Comparison of ENCODE assay signal across 1 cellular context in the genomic region with DNA sequence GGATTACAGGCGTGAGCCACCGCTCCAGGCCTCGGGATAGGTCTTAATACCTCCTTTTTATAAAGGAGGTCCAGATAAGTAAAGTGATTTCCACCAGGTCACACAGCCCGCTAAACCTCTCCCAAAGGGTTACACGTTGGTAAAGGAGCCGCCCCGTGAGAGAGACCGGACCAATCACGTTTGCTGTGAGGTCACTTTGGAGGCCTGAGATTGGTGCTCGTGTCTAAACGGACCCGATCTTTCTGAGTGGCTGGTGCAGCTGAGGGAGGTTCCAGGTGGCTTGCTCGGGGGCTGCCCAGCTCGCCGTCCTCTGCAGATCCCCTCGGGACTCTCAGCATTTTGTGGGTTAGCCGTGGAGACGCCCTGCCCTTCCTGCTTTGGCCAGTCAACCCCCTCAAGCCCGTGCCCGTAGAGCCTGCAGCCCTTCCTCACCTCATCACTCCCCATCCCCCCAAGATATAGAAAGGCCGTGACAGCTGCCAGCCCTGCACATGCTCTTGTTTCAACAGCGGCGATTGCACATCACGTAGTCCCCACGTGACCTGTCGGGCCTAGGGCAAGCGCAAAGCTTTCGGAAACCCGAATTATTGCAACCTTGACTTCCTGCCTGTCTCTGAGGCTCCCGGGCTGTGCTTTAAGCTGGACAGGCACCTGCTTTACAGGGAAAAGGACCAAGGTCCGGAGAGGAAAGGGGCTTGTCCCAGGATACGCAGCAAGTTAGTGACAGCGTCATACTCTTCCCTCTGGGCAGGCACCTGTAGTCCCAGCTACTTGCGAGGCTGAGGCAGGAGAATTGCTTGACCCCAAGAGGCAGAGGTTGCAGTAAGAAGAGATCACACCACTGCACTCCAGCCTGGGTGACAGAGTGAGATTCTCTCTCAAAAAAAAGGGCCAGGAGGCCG.
A peak's percentile ranks its signal among the peaks of the same experiment; 100 is the strongest.
TF ChIP-seq lines count a peak whose summit lies in the region.

No MANE protein-coding gene starts in this region.

TF ChIP-seq in liver, 16 proteins besides CTCF, POLR2A, EP300 and RAD21 (continued from another document):
- TF ChIP-seq, protein P1, sequence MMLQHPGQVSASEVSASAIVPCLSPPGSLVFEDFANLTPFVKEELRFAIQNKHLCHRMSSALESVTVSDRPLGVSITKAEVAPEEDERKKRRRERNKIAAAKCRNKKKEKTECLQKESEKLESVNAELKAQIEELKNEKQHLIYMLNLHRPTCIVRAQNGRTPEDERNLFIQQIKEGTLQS (IDR thresholded peaks at IDR 0.05): peak; percentile 84
- peak; percentile 73 for TF ChIP-seq FOXA2 (IDR thresholded peaks at IDR 0.05)
- peak in 1 of 2 donors; percentile 73 for TF ChIP-seq GABPA (IDR thresholded peaks at IDR 0.05 in 1 of 2, conservative IDR thresholded peaks at IDR 0.05 in 1 of 2)
- TF ChIP-seq JUND (IDR thresholded peaks at IDR 0.05): peak; percentile 38 to 63
- TF ChIP-seq, protein P2, sequence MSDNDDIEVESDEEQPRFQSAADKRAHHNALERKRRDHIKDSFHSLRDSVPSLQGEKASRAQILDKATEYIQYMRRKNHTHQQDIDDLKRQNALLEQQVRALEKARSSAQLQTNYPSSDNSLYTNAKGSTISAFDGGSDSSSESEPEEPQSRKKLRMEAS (IDR thresholded peaks at IDR 0.05): peak; percentile 100
- peak; percentile 87 to 93 for TF ChIP-seq RXRA (IDR thresholded peaks at IDR 0.05)
